Comparison of ENCODE assay signal across 40 cellular contexts in genomic region chrX:21612154-21612553, GRCh38. TPM values are rescaled to one million over a fixed set of nuclear protein-coding genes. Genes with fewer than 3 reads are reported as not detected.
"Had no signal": no experiment of that assay in that cellular context is flagged by ENCODE, and none has a peak within 500 bp of the region (broad histone marks: within the 10 kb centered on the region; RNA-seq: fewer than 3 reads in every experiment).

No MANE protein-coding gene starts in this region.

- H3K4me2 ChIP-seq: KMS-11, PC-9 had no signal

- H3K27ac ChIP-seq: KMS-11, PC-9, RWPE1, WERI-Rb-1 had no signal

- H3K4me3 ChIP-seq: PC-9 had no signal

- H2AFZ ChIP-seq: PC-9 had no signal

- H3K4me1 Mint-ChIP-seq: activated CD4-positive, alpha-beta T cell treated with anti-CD3 and anti-CD28 coated beads, Interleukin-2, amount 10 ng/mL, durations not matched to agents 24 days and 14 days; activated naive CD4-positive, alpha-beta T cell treated with anti-CD3 and anti-CD28 coated beads, Interleukin-2, amount 50 U/mL, for 24 hours; activated naive CD8-positive, alpha-beta T cell treated with anti-CD3 and anti-CD28 coated beads, Interleukin-2, amount 10 ng/mL, durations not matched to agents 7 days and 5 days; activated T-helper 17 cell treated with anti-CD3 and anti-CD28 coated beads, Interleukin-2, amount 50 U/mL, for 72 hours; brain; T-cell had no signal

- H3K9ac ChIP-seq: KMS-11 had no signal

- FAIRE-seq: bronchial epithelial cell, RCC 7860 had no signal

- H3K27me3 Mint-ChIP-seq: activated CD4-positive, alpha-beta T cell treated with anti-CD3 and anti-CD28 coated beads, Interleukin-2, amount 10 ng/mL, durations not matched to agents 24 days and 14 days; activated CD8-positive, alpha-beta T cell treated with anti-CD3 and anti-CD28 coated beads for 36 hours; activated naive CD4-positive, alpha-beta T cell treated with anti-CD3 and anti-CD28 coated beads, Interleukin-2, amount 50 U/mL, for 24 hours; activated naive CD8-positive, alpha-beta T cell treated with anti-CD3 and anti-CD28 coated beads, Interleukin-2, amount 10 ng/mL, durations not matched to agents 7 days and 5 days; activated T-helper 17 cell treated with anti-CD3 and anti-CD28 coated beads, Interleukin-2, amount 50 U/mL, for 72 hours; brain; T-cell had no signal

- H3K4me3 Mint-ChIP-seq: activated CD4-positive, alpha-beta T cell treated with anti-CD3 and anti-CD28 coated beads, Interleukin-2, amount 10 ng/mL, durations not matched to agents 24 days and 14 days; activated CD8-positive, alpha-beta T cell treated with anti-CD3 and anti-CD28 coated beads for 36 hours; activated naive CD4-positive, alpha-beta T cell treated with anti-CD3 and anti-CD28 coated beads, Interleukin-2, amount 50 U/mL, for 24 hours; activated naive CD8-positive, alpha-beta T cell treated with anti-CD3 and anti-CD28 coated beads, Interleukin-2, amount 10 ng/mL, durations not matched to agents 7 days and 5 days; activated T-cell treated with anti-CD3 and anti-CD28 coated beads, Interleukin-2, amount 50 U/mL, for 72 hours; activated T-helper 17 cell treated with anti-CD3 and anti-CD28 coated beads, Interleukin-2, amount 50 U/mL, for 72 hours; brain; T-cell had no signal

- H3K36me3 ChIP-seq: WERI-Rb-1 had no signal

- ATAC-seq: activated CD8-positive, alpha-beta T cell treated with anti-CD3 and anti-CD28 coated beads for 36 hours; activated T-cell treated with anti-CD3 and anti-CD28 coated beads, Interleukin-2, amount 50 U/mL, for 72 hours; activated T-helper 17 cell treated with anti-CD3 and anti-CD28 coated beads, Interleukin-2, amount 50 U/mL, for 72 hours; Right ventricle myocardium inferior; SK-N-SH treated with all-trans-retinoic acid at 6 μM for 48 hours; T-cell had no signal

- H3K27ac Mint-ChIP-seq: activated CD4-positive, alpha-beta T cell treated with anti-CD3 and anti-CD28 coated beads, Interleukin-2, amount 10 ng/mL, durations not matched to agents 24 days and 14 days; activated CD8-positive, alpha-beta T cell treated with anti-CD3 and anti-CD28 coated beads for 36 hours; activated naive CD4-positive, alpha-beta T cell treated with anti-CD3 and anti-CD28 coated beads, Interleukin-2, amount 50 U/mL, for 24 hours; activated naive CD8-positive, alpha-beta T cell treated with anti-CD3 and anti-CD28 coated beads, Interleukin-2, amount 10 ng/mL, durations not matched to agents 7 days and 5 days; activated T-cell treated with anti-CD3 and anti-CD28 coated beads, Interleukin-2, amount 50 U/mL, for 72 hours; activated T-helper 17 cell treated with anti-CD3 and anti-CD28 coated beads, Interleukin-2, amount 50 U/mL, for 72 hours; T-cell had no signal

- H3K9me3 Mint-ChIP-seq: activated CD4-positive, alpha-beta T cell treated with anti-CD3 and anti-CD28 coated beads, Interleukin-2, amount 10 ng/mL, durations not matched to agents 24 days and 14 days; activated CD8-positive, alpha-beta T cell treated with anti-CD3 and anti-CD28 coated beads for 36 hours; activated naive CD4-positive, alpha-beta T cell treated with anti-CD3 and anti-CD28 coated beads, Interleukin-2, amount 50 U/mL, for 24 hours; activated naive CD8-positive, alpha-beta T cell treated with anti-CD3 and anti-CD28 coated beads, Interleukin-2, amount 10 ng/mL, durations not matched to agents 7 days and 5 days; activated T-cell treated with anti-CD3 and anti-CD28 coated beads, Interleukin-2, amount 50 U/mL, for 72 hours; activated T-helper 17 cell treated with anti-CD3 and anti-CD28 coated beads, Interleukin-2, amount 50 U/mL, for 72 hours; brain; T-cell had no signal

- DNase-seq: activated CD4-positive, alpha-beta T cell treated with anti-CD3 and anti-CD28 coated beads, Interleukin-2, amount 10 ng/mL, durations not matched to agents 24 days and 14 days; activated CD4-positive, alpha-beta T cell treated with anti-CD3 and anti-CD28 coated beads, Interleukin-2, amount 50 U/mL, for 4 hours; activated CD8-positive, alpha-beta T cell treated with anti-CD3 and anti-CD28 coated beads for 36 hours; activated gamma-delta T cell; activated naive CD4-positive, alpha-beta T cell treated with Interleukin-2 at 50 U/mL for 16 hours; activated naive CD8-positive, alpha-beta T cell treated with anti-CD3 and anti-CD28 coated beads, Interleukin-2, amount 10 ng/mL, durations not matched to agents 7 days and 5 days; activated T-cell treated with anti-CD3 and anti-CD28 coated beads, Interleukin-2, amount 50 U/mL, for 1 hour; activated T-cell treated with anti-CD3 and anti-CD28 coated beads, Interleukin-2, amount 50 U/mL, for 72 hours; amygdala; caudate nucleus; cerebellar nuclear complex; MM.1S; MV-4-11; NCI-H1092; NCI-H1436 treated with DMSO at 0.1 percent for 48 hours; NCI-H1694 treated with DMSO at 0.1 percent for 48 hours; NCI-H2029; NCI-H345; NCI-H524 treated with DMSO at 0.1 percent for 48 hours; NCI-H748 treated with DMSO at 0.1 percent for 48 hours; NK-92 treated with Interleukin-12 subunit alpha and Interleukin-12 subunit beta, amount 100 ng/mL, for 24 hours; PC-9; SIG-M5; T-cell; T-helper 2 cell; T-helper 9 cell; WERI-Rb-1 had no signal

RNA-seq across cellular contexts. Expression of gene KLHL34, which starts 46.0 kb away (rescaled TPM):
- total RNA-seq: bronchial epithelial cell, LHCN-M2, NCI-H460, OCI-LY7, PC-9, SK-MEL-5 had no signal
